In genomic region chr3:42045719-42046243, GRCh38 we compare ENCODE assay signal across 1 cellular context.
TF ChIP-seq lines count a peak whose summit lies in the region.

No MANE protein-coding gene starts in this region.

TF ChIP-seq in GM12878, 131 proteins besides CTCF, POLR2A, EP300 and RAD21 (continued from another document):
- TF ChIP-seq PRDM15 (CRISPR knock-in tag; IDR thresholded peaks at IDR 0.05) (no peak), PAX5 (IDR thresholded peaks at IDR 0.05; ENCODE audit: borderline replicate concordance, low read depth, low read length) (no peak), CBX5 (IDR thresholded peaks at IDR 0.05; ENCODE audit: low read depth) (no peak), ZBTB40 (IDR thresholded peaks at IDR 0.05; ENCODE audit: borderline replicate concordance) (no peak), FOXK2 (IDR thresholded peaks at IDR 0.05) (no peak), NR2C2 (IDR thresholded peaks at IDR 0.05; ENCODE audit: borderline replicate concordance, control insufficient read depth, insufficient read length, low read depth) (no peak), ATF2 (IDR thresholded peaks at IDR 0.05; ENCODE audit: low read length) (no peak), TARDBP (IDR thresholded peaks at IDR 0.05; ENCODE audit: borderline replicate concordance) (no peak), RFX5 (IDR thresholded peaks at IDR 0.05; ENCODE audit: low read depth, low read length) (no peak), USF1 (IDR thresholded peaks at IDR 0.05; ENCODE audit: borderline replicate concordance, extremely low read length, insufficient read depth, low read depth, low read length) (no peak), CHD4 (IDR thresholded peaks at IDR 0.05) (no peak), BRCA1 (IDR thresholded peaks at IDR 0.05; ENCODE audit: low read depth, low read length) (no peak), NFIC (IDR thresholded peaks at IDR 0.05; ENCODE audit: low read depth, low read length) (no peak), ATF7 (IDR thresholded peaks at IDR 0.05; ENCODE audit: low read depth) (no peak), KLF5 (IDR thresholded peaks at IDR 0.05; ENCODE audit: partially characterized antibody) (no peak), BHLHE40 (IDR thresholded peaks at IDR 0.05; ENCODE audit: borderline replicate concordance in 1 of 2, low read depth in 2 of 2, low read length in 1 of 2) (no peak)
